16 cellular contexts compared by ENCODE assay signal in the genomic region with DNA sequence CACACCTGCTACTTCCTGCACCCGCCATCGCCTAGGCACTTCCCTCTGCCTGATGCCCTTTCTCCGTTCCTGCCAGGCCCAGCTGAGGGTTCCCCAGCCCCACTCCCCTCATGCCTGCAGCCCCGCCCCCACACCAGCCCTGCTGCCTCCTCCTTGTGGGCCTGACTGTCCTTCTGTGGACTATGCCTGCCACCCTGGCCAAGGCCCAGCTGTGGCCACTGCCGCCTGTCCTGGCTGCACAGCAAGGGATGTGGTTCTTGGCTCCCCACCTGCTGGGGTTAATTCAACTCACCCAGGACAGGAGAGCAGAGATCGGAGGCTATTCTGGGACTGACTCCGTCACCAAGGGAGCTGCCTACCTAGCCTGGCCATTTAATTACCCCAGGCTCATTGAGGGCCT. TPM values are rescaled to one million over a fixed set of nuclear protein-coding genes. Genes with fewer than 3 reads are reported as not detected.
DNase-seq lines count a peak whose midpoint lies in the region; ATAC-seq, FAIRE-seq and TF ChIP-seq lines count a peak whose summit lies in the region.
"Had no signal": no experiment of that assay in that cellular context is flagged by ENCODE, and none has a peak within 500 bp of the region (broad histone marks: within the 10 kb centered on the region; RNA-seq: fewer than 3 reads in every experiment).

No MANE protein-coding gene starts in this region.

- no peaks in the 10 kb centered on the region for H3K27me3 Mint-ChIP-seq in CD8-positive, alpha-beta T cell (ENCODE audit: low read depth)

- in situ Hi-C loops in transverse colon (cut with MboI; ENCODE audit: low pct_ligation_motif_present in 1 of 4, low pct_unique_long_range_greater_than_20kb in 1 of 4, low sequenced_read_pairs in 3 of 4) = no loop called here

- no peak overlapping the region for H3K27ac ChIP-seq in CD8-positive, alpha-beta T cell (ENCODE audit: low read depth, low read length)
- peak overlapping the region; percentile 59 for H3K27ac ChIP-seq in KOPT-K1 (ENCODE audit: low read depth, low read length, poor library complexity, severe bottlenecking)
- H3K27ac ChIP-seq in heart right ventricle = peak overlapping the region in 8 of 10 donors; percentile 35 to 70 (median 48)
- H3K27ac ChIP-seq in psoas muscle = peak overlapping the region; percentile 94
- no peak overlapping the region for H3K27ac ChIP-seq in transverse colon
- peak overlapping the region in 2 of 59 donors; percentile 21 to 31 for H3K27ac ChIP-seq in dorsolateral prefrontal cortex
- H3K27ac ChIP-seq in small intestine (ENCODE audit: low read depth in 1 of 2, low read length in 1 of 2) = no peak overlapping the region

- H3K9me3 ChIP-seq in CD8-positive, alpha-beta T cell (ENCODE audit: low read length) = no peaks in the 10 kb centered on the region
- H3K9me3 ChIP-seq in KOPT-K1 (ENCODE audit: insufficient read depth, low read length, poor library complexity, severe bottlenecking) (no peaks in the 10 kb centered on the region), heart right ventricle (no peaks in the 10 kb centered on the region), psoas muscle (no peaks in the 10 kb centered on the region), transverse colon (no peaks in the 10 kb centered on the region), small intestine (ENCODE audit: control insufficient read depth, low read depth) (no peaks in the 10 kb centered on the region)
- H3K9me3 ChIP-seq: SK-N-SH had no signal

- no peak overlapping the region for H3K4me3 Mint-ChIP-seq in CD8-positive, alpha-beta T cell

- H3K27ac Mint-ChIP-seq in CD8-positive, alpha-beta T cell = peak overlapping the region; percentile 18

- intact Hi-C loops in CD8-positive, alpha-beta T cell (cut with DNase I, micrococcal nuclease) = no loop called here
- intact Hi-C loops in heart right ventricle (cut with DNase I) = loop anchor here in 1 of 10 donors (5.0 kb wide), 1 partner anchor 33 kb away; the partner anchor contains the start of gene TMEM11
- intact Hi-C loops in psoas muscle (cut with DNase I) = no loop called here
- intact Hi-C loops in transverse colon (cut with DNase I; ENCODE audit: low total_unique reads) = no loop called here
- intact Hi-C loops in dorsolateral prefrontal cortex (cut with DNase I) = no loop called here

- no peak for TF ChIP-seq EP300 in transverse colon (IDR thresholded peaks at IDR 0.05; ENCODE audit: low read depth)

- DNase-seq in CD8-positive, alpha-beta T cell = no peak
- no peak for DNase-seq in heart right ventricle
- DNase-seq in psoas muscle = peak; percentile 74 to 90
- DNase-seq in transverse colon = no peak
- DNase-seq in dorsolateral prefrontal cortex = no peak
- no peak for DNase-seq in small intestine
- DNase-seq in cortex of kidney (lab: John Stamatoyannopoulos, UW) = no peak
- DNase-seq: COR-L47, DMS153, KG1, NCI-H1092, NCI-H1694 treated with DMSO at 0.1 percent for 48 hours, NCI-H748 treated with DMSO at 0.1 percent for 48 hours, SK-N-SH had no signal

- no peak for FAIRE-seq in small intestine (lab: Jason Lieb, UNC)

- CTCF ChIA-PET in CD8-positive, alpha-beta T cell (lab: Charles Lee) = no interaction called here

- H3K4me3 ChIP-seq in CD8-positive, alpha-beta T cell (ENCODE audit: low read depth, low read length) = no peak overlapping the region
- H3K4me3 ChIP-seq in heart right ventricle (no peak overlapping the region), psoas muscle (no peak overlapping the region), transverse colon (no peak overlapping the region), dorsolateral prefrontal cortex (no peak overlapping the region), small intestine (ENCODE audit: low read depth in 1 of 2, low read length in 2 of 2) (no peak overlapping the region)

- H3K36me3 Mint-ChIP-seq in CD8-positive, alpha-beta T cell = no peaks in the 10 kb centered on the region

- POLR2A ChIA-PET in CD8-positive, alpha-beta T cell (lab: Charles Lee) = no interaction called here

- no peaks in the 10 kb centered on the region for H3K27me3 ChIP-seq in CD8-positive, alpha-beta T cell (ENCODE audit: insufficient read depth, low read length)
- no peaks in the 10 kb centered on the region for H3K27me3 ChIP-seq in heart right ventricle
- no peaks in the 10 kb centered on the region for H3K27me3 ChIP-seq in psoas muscle (ENCODE audit: insufficient read depth in 3 of 3, low read length in 2 of 3)
- no peaks in the 10 kb centered on the region for H3K27me3 ChIP-seq in transverse colon
- H3K27me3 ChIP-seq in dorsolateral prefrontal cortex = no peaks in the 10 kb centered on the region
- no peaks in the 10 kb centered on the region for H3K27me3 ChIP-seq in small intestine (ENCODE audit: control insufficient read depth in 2 of 2, insufficient read depth in 2 of 2, low read length in 2 of 2)

- TF ChIP-seq CTCF in CD8-positive, alpha-beta T cell (IDR thresholded peaks at IDR 0.05) = no peak
- TF ChIP-seq CTCF in heart right ventricle (IDR thresholded peaks at IDR 0.05) (no peak), psoas muscle (IDR thresholded peaks at IDR 0.05) (no peak), transverse colon (IDR thresholded peaks at IDR 0.05) (no peak), dorsolateral prefrontal cortex (IDR thresholded peaks at IDR 0.05 in 54 of 56, conservative IDR thresholded peaks at IDR 0.05 in 2 of 56; ENCODE audit: low read depth in 1 of 56, partially characterized antibody in 56 of 56) (no peak)

- no peak for TF ChIP-seq POLR2A in transverse colon (IDR thresholded peaks at IDR 0.05)

- no peaks in the 10 kb centered on the region for H3K4me1 ChIP-seq in CD8-positive, alpha-beta T cell (ENCODE audit: insufficient read depth, low read length)
- H3K4me1 ChIP-seq in heart right ventricle = peaks cover 4 to 83% (median 36%) of the 10 kb centered on the region in 9 donors
- peaks cover 93% of the 10 kb centered on the region for H3K4me1 ChIP-seq in psoas muscle
- H3K4me1 ChIP-seq in transverse colon = peaks cover 0 to 3% (median 1%) of the 10 kb centered on the region in 4 donors
- H3K4me1 ChIP-seq in small intestine (ENCODE audit: control insufficient read depth in 2 of 2, insufficient read depth in 1 of 2, low read depth in 1 of 2, low read length in 1 of 2) = no peaks in the 10 kb centered on the region

- H3K4me1 Mint-ChIP-seq in CD8-positive, alpha-beta T cell (ENCODE audit: low read depth) = peaks cover 12% of the 10 kb centered on the region

- no peaks in the 10 kb centered on the region for H3K9me3 Mint-ChIP-seq in CD8-positive, alpha-beta T cell

- ATAC-seq in CD8-positive, alpha-beta T cell = no peak
- ATAC-seq in heart right ventricle (peak in 6 of 8 donors; percentile 35 to 67 (median 48)), psoas muscle (peak; percentile 77 to 80 (median 79))
- ATAC-seq: HCT116 had no signal

- WGBS in heart right ventricle, 2 donors = 59 to 76% methylated on average over 7 of the region's 7 CpGs
- WGBS in psoas muscle, 3 donors = 26 to 37% (median 26%) methylated on average over 7 of the region's 7 CpGs
- WGBS in transverse colon (ENCODE audit: low coverage in 1 of 2), 2 donors = 53 to 70% methylated on average over 3 to 7 of the region's 7 CpGs
- whole genome bisulfite sequencing in small intestine, 3 donors = 70 to 78% (median 71%) methylated on average over 7 of the region's 7 CpGs

- no peaks in the 10 kb centered on the region for H3K36me3 ChIP-seq in CD8-positive, alpha-beta T cell (ENCODE audit: insufficient read depth, low read length)
- H3K36me3 ChIP-seq in KOPT-K1 (ENCODE audit: insufficient read depth, low read length) (no peaks in the 10 kb centered on the region), heart right ventricle (peaks cover 0 to 25% (median 0%) of the 10 kb centered on the region in 9 donors), psoas muscle (ENCODE audit: insufficient read depth in 1 of 2, low read depth in 1 of 2) (peaks cover 0 to 14% of the 10 kb centered on the region in 2 donors), transverse colon (no peaks in the 10 kb centered on the region), small intestine (ENCODE audit: control insufficient read depth in 2 of 2, insufficient read depth in 2 of 2, low read length in 2 of 2) (peaks cover 0 to 3% of the 10 kb centered on the region in 2 donors)

RNA-seq across cellular contexts. Expression of gene NATD1, which starts 7.5 kb away (rescaled TPM):
- 1 to 10 TPM; 6.3 to 6.6 TPM for total RNA-seq in CD8-positive, alpha-beta T cell
- 10 to 100 TPM; 11.9 to 23.1 (median 19.6) TPM for total RNA-seq in heart right ventricle
- polyA plus RNA-seq in heart right ventricle = 1 to 10 TPM; 3.1 to 4.0 TPM
- total RNA-seq in psoas muscle = 10 to 100 TPM; 21.6 to 48.0 (median 24.5) TPM
- polyA plus RNA-seq in psoas muscle = 10 to 100 TPM in 2 of 3 donors, 1 to 10 TPM in 1; 4.7 to 15.1 (median 10.5) TPM
- 1 to 10 TPM; 1.4 to 7.9 (median 5.0) TPM for total RNA-seq in transverse colon
- total RNA-seq in dorsolateral prefrontal cortex = 10 to 100 TPM in 14 of 120 experiments, 1 to 10 TPM in 106; 5.2 to 13.5 (median 7.6) TPM
- polyA plus RNA-seq in small intestine = 1 to 10 TPM; 2.4 to 2.9 (median 2.8) TPM

RNA-seq across cellular contexts. Expression of gene TMEM11, which starts 31.7 kb away (rescaled TPM):
- 10 to 100 TPM; 23.4 to 26.2 TPM for total RNA-seq in CD8-positive, alpha-beta T cell
- total RNA-seq in heart right ventricle (10 to 100 TPM; 20.8 to 37.2 (median 27.6) TPM), psoas muscle (10 to 100 TPM; 52.9 to 78.4 (median 58.6) TPM), transverse colon (10 to 100 TPM; 15.1 to 35.0 (median 24.5) TPM), dorsolateral prefrontal cortex (10 to 100 TPM; 11.9 to 23.7 (median 17.4) TPM)
- polyA plus RNA-seq in heart right ventricle (10 to 100 TPM; 50.8 to 54.1 TPM), psoas muscle (100 to 1,000 TPM in 2 of 3 donors, 10 to 100 TPM in 1; 89.6 to 159 (median 109) TPM), small intestine (10 to 100 TPM; 23.8 to 38.7 (median 30.0) TPM)

RNA-seq across cellular contexts. Expression of gene MAP2K3, which starts 38.8 kb away (rescaled TPM):
- total RNA-seq in CD8-positive, alpha-beta T cell = 10 to 100 TPM; 59.9 to 63.8 TPM
- total RNA-seq in heart right ventricle (10 to 100 TPM; 28.9 to 71.6 (median 60.4) TPM), psoas muscle (100 to 1,000 TPM in 2 of 4 donors, 10 to 100 TPM in 2; 64.4 to 126 (median 107) TPM), transverse colon (100 to 1,000 TPM in 1 of 4 donors, 10 to 100 TPM in 3; 44.4 to 148 (median 59.6) TPM), dorsolateral prefrontal cortex (10 to 100 TPM in 119 of 120 experiments, 1 to 10 TPM in 1; 9.6 to 38.2 (median 18.5) TPM)
- polyA plus RNA-seq in heart right ventricle (100 to 1,000 TPM in 1 of 2 donors, 10 to 100 TPM in 1; 32.1 to 103 TPM), psoas muscle (100 to 1,000 TPM in 2 of 3 donors, 10 to 100 TPM in 1; 86.3 to 229 (median 146) TPM), small intestine (10 to 100 TPM; 49.7 to 98.2 (median 97.8) TPM)

Comparison
In these comparisons a context has a peak if more than half of its experiments do, and no peak if none do; other contexts are left out.
1. DNase-seq: peak in psoas muscle (2 of 2); none in CD8-positive, alpha-beta T cell (0 of 7), heart right ventricle (0 of 2), transverse colon (single experiment), dorsolateral prefrontal cortex (0 of 10), small intestine (single experiment) and cortex of kidney (single experiment).
2. H3K27ac ChIP-seq: peak in KOPT-K1 (single experiment), heart right ventricle (8 of 10) and psoas muscle (single experiment); none in CD8-positive, alpha-beta T cell (single experiment), transverse colon (0 of 4) and small intestine (0 of 2).